Comparison of ENCODE assay signal across 8 cellular contexts in genomic region chr2:33069894-33070651, GRCh38.
A peak's percentile ranks its signal among the peaks of the same experiment; 100 is the strongest.
DNase-seq lines count a peak whose midpoint lies in the region; ATAC-seq and TF ChIP-seq lines count a peak whose summit lies in the region.

No MANE protein-coding gene starts in this region.

- peak; percentile 70 for ATAC-seq in GM21529 (IDR thresholded peaks at IDR 0.05; ENCODE audit: unreplicated experiment)
- ATAC-seq in GM21528 (IDR thresholded peaks at IDR 0.05; ENCODE audit: low FRiP score, unreplicated experiment): no peak
- ATAC-seq in HG02970 (IDR thresholded peaks at IDR 0.05; ENCODE audit: low FRiP score, unreplicated experiment): no peak

- H3K27me3 ChIP-seq in colonic mucosa: no peaks in the 10 kb centered on the region

- DNase-seq in NCI-H446 treated with DMSO at 0.1 percent for 48 hours (lab: John Stamatoyannopoulos, UW) (peak; percentile 51), epithelial cell of esophagus (ENCODE audit: low read depth) (peak; percentile 99), pons (ENCODE audit: low spot score) (peak; percentile 14), NCI-H1048 (lab: John Stamatoyannopoulos, UW) (no peak), colonic mucosa (no peak)

- TF ChIP-seq CTCF in epithelial cell of esophagus (IDR thresholded peaks at IDR 0.05; ENCODE audit: insufficient read depth, low read depth, low read length, missing control alignments) (no peak), colonic mucosa (IDR thresholded peaks at IDR 0.05) (no peak)

- H3K36me3 ChIP-seq in colonic mucosa: no peaks in the 10 kb centered on the region

- intact Hi-C loops in colonic mucosa (cut with DNase I): no loop called here

- H3K9me3 ChIP-seq in colonic mucosa: no peaks in the 10 kb centered on the region

- no peaks in the 10 kb centered on the region for H3K4me1 ChIP-seq in colonic mucosa

- no peak overlapping the region for H3K9ac ChIP-seq in colonic mucosa (ENCODE audit: low read depth in 2 of 2, low read length in 2 of 2)

- no peak overlapping the region for H3K4me3 ChIP-seq in epithelial cell of esophagus (ENCODE audit: low read length)
- H3K4me3 ChIP-seq in colonic mucosa: no peak overlapping the region

- H3K27ac ChIP-seq in colonic mucosa: no peak overlapping the region

Comparison
In these comparisons a context has a peak if more than half of its experiments do, and no peak if none do; other contexts are left out.
1. DNase-seq: peak in NCI-H446 treated with DMSO at 0.1 percent for 48 hours (single experiment), epithelial cell of esophagus (single experiment) and pons (single experiment); none in NCI-H1048 (single experiment) and colonic mucosa (single experiment).